In the genomic region with DNA sequence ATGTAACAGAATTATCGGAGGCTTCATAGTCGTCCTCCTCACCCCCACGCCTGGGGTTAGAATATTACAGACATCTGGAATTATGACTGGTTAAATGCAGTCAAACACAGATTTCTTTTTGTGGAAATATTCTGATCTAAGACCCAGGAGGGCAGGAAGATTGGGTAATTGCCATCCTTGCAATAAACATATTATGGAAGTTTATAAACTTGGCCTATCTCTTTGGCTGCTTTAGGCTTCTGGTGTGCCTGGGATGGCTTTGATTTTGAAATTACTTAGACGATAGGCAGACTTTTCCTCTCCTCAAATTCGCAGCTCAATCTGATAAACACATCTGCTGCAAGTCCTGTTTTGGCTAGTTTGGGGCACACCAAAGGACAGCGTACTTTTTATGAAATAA, we compare ENCODE assay signal across 23 cellular contexts.
A peak's percentile ranks its signal among the peaks of the same experiment; 100 is the strongest.
DNase-seq lines count a peak whose midpoint lies in the region; ATAC-seq, FAIRE-seq and TF ChIP-seq lines count a peak whose summit lies in the region.
"Had no signal": no experiment of that assay in that cellular context is flagged by ENCODE, and none has a peak within 500 bp of the region (broad histone marks: within the 10 kb centered on the region; RNA-seq: fewer than 3 reads in every experiment).

No MANE protein-coding gene starts in this region.

- POLR2A ChIA-PET in HepG2 (lab: Yijun Ruan, JAX) = no interaction called here

- 29% methylated on average over 3 of the region's 6 CpGs for WGBS in HepG2 (ENCODE audit: low lambda C conversion rate)
- 62% methylated on average over 6 of the region's 6 CpGs for WGBS in right lobe of liver (ENCODE audit: insufficient coverage, low coverage, low lambda C conversion rate, missing lambda C conversion rate)

- no peak for FAIRE-seq in HepG2 (lab: Jason Lieb, UNC)
- FAIRE-seq: G401.6, GM12892, GM18507, GM19239 had no signal

- H3K27ac ChIP-seq in HepG2 (ENCODE audit: extremely low read length, insufficient read depth, low read length) (no peak overlapping the region), right lobe of liver (no peak overlapping the region), neural progenitor cell (no peak overlapping the region)
- H3K27ac ChIP-seq: C4-2B, Peyer's patch had no signal

- TF ChIP-seq EP300 in HepG2 (IDR thresholded peaks at IDR 0.05; ENCODE audit: low read depth in 2 of 2, low read length in 2 of 2) = no peak
- no peak for TF ChIP-seq EP300 in HepG2 (CRISPR knock-in tag; IDR thresholded peaks at IDR 0.05; ENCODE audit: borderline replicate concordance)

- peaks cover 2% of the 10 kb centered on the region for H3K27me3 Mint-ChIP-seq in neural progenitor cell (ENCODE audit: insufficient read depth, low read depth)

- H3K79me2 ChIP-seq in HepG2 (ENCODE audit: insufficient read depth, low read length) = no peaks in the 10 kb centered on the region
- no peaks in the 10 kb centered on the region for H3K79me2 ChIP-seq in neural progenitor cell (ENCODE audit: low read depth)

- no peaks in the 10 kb centered on the region for H3K9me3 ChIP-seq in HepG2 (ENCODE audit: low read length)
- H3K9me3 ChIP-seq in right lobe of liver = no peaks in the 10 kb centered on the region
- no peaks in the 10 kb centered on the region for H3K9me3 ChIP-seq in neural progenitor cell (ENCODE audit: low read depth)
- H3K9me3 ChIP-seq: MG63, Peyer's patch had no signal

- TF ChIP-seq POLR2A in HepG2 (IDR thresholded peaks at IDR 0.05; ENCODE audit: insufficient read depth in 1 of 2, low read depth in 2 of 2, low read length in 2 of 2) = no peak
- TF ChIP-seq POLR2A in right lobe of liver (IDR thresholded peaks at IDR 0.05) = no peak

- H3F3A ChIP-seq in neural progenitor cell (ENCODE audit: low read depth) = peaks cover 5% of the 10 kb centered on the region

- TF ChIP-seq CTCF in HepG2 (CRISPR knock-in tag; IDR thresholded peaks at IDR 0.05) (no peak), right lobe of liver (IDR thresholded peaks at IDR 0.05) (no peak), neural progenitor cell (IDR thresholded peaks at IDR 0.05) (no peak)

- TF ChIP-seq RAD21 in HepG2 (CRISPR knock-in tag; IDR thresholded peaks at IDR 0.05) = no peak

- no peak for ATAC-seq in HepG2
- ATAC-seq in right lobe of liver = no peak

- in situ Hi-C loops in HepG2 (cut with HindIII; ENCODE audit: extremely low pct_ligation_motif_present, low pct_unique_long_range_greater_than_20kb) = no loop called here

- H3K9me3 Mint-ChIP-seq in neural progenitor cell = peaks cover 10% of the 10 kb centered on the region
- H3K9me3 Mint-ChIP-seq: HFFc6 had no signal

- CTCF ChIA-PET in HepG2 (lab: Yijun Ruan, JAX; ENCODE audit: low intra/inter-chr PET ratio, low total read pairs) = no interaction called here

- no TSS peak for BruUV-seq in HepG2 (replicated peaks; lab: Mats Ljungman, UMichigan)

- 0 out of 2 replicates have a peak, but pooled peaks cover 7% of the 10 kb centered on the region for H3K4me1 ChIP-seq in HepG2 (ENCODE audit: insufficient read depth, low read length)
- peaks cover 0 to 10% (median 0%) of the 10 kb centered on the region in 4 donors for H3K4me1 ChIP-seq in right lobe of liver
- H3K4me1 ChIP-seq in neural progenitor cell = peaks cover 22% of the 10 kb centered on the region
- H3K4me1 ChIP-seq: Peyer's patch had no signal

- H3K4me3 Mint-ChIP-seq in neural progenitor cell = peak overlapping the region; percentile 11
- H3K4me3 Mint-ChIP-seq: H9, HFFc6 had no signal

- no peak overlapping the region for H3K27ac Mint-ChIP-seq in neural progenitor cell
- H3K27ac Mint-ChIP-seq: H9, HFFc6 had no signal

- no peak overlapping the region for H3K4me3 ChIP-seq in HepG2 (replicated peaks in 1 of 3; ENCODE audit: insufficient read depth in 1 of 3, low read depth in 2 of 3, low read length in 3 of 3)
- no peak overlapping the region for H3K4me3 ChIP-seq in right lobe of liver
- no peak overlapping the region for H3K4me3 ChIP-seq in neural progenitor cell
- H3K4me3 ChIP-seq: MG63, Peyer's patch had no signal

- peaks cover 36% of the 10 kb centered on the region for H3K4me1 Mint-ChIP-seq in neural progenitor cell

- H3K4me2 ChIP-seq in HepG2 (ENCODE audit: low read depth, low read length) = peak overlapping the region; percentile 32; the same call in 1 of the 2 replicates
- peak overlapping the region; percentile 11 for H3K4me2 ChIP-seq in neural progenitor cell

- H3K9ac ChIP-seq in HepG2 (ENCODE audit: insufficient read depth, low read depth, low read length) = no peak overlapping the region
- no peak overlapping the region for H3K9ac ChIP-seq in neural progenitor cell

- H3K27me3 ChIP-seq in HepG2 (ENCODE audit: control insufficient read depth in 1 of 2, insufficient read depth in 2 of 2, low read length in 2 of 2) = no peaks in the 10 kb centered on the region
- no peaks in the 10 kb centered on the region for H3K27me3 ChIP-seq in right lobe of liver
- no peaks in the 10 kb centered on the region for H3K27me3 ChIP-seq in neural progenitor cell
- H3K27me3 ChIP-seq: MG63, Peyer's patch had no signal

- H2AFZ ChIP-seq in HepG2 (ENCODE audit: low read length) = no peak overlapping the region
- H2AFZ ChIP-seq in neural progenitor cell (replicated peaks) = no peak overlapping the region

- no peaks in the 10 kb centered on the region for H3K36me3 Mint-ChIP-seq in neural progenitor cell

- DNase-seq in HepG2 (ENCODE audit: low spot score) (no peak), right lobe of liver (no peak), fibroblast of peridontal ligament (ENCODE audit: extremely low read depth) (peak; percentile 77), neural progenitor cell (ENCODE audit: low spot score) (no peak), NCI-H2196 treated with DMSO at 0.1 percent for 48 hours (lab: John Stamatoyannopoulos, UW; ENCODE audit: unreplicated experiment) (no peak), NCI-H2107 treated with DMSO at 0.1 percent for 48 hours (lab: John Stamatoyannopoulos, UW; ENCODE audit: unreplicated experiment) (no peak)
- no peak for DNase-seq in stimulated activated CD8-positive, alpha-beta memory T cell treated with anti-CD3 and anti-CD28 coated beads, Interleukin-4, amount 100 ng/mL, for 48 hours
- DNase-seq: 8988T, AML-193, H9, HFFc6, MG63, NCI-H1048, NCI-H1436 treated with DMSO at 0.1 percent for 48 hours, NCI-H1930, NCI-H345, NCI-H774, Peyer's patch had no signal

- H4K20me1 ChIP-seq in HepG2 (ENCODE audit: insufficient read depth, low read length) (no peaks in the 10 kb centered on the region), neural progenitor cell (ENCODE audit: low read depth) (no peaks in the 10 kb centered on the region)

- H3K36me3 ChIP-seq in HepG2 (replicated peaks in 1 of 2; ENCODE audit: control insufficient read depth in 1 of 2, insufficient read depth in 2 of 2, low read length in 2 of 2) = no peaks in the 10 kb centered on the region
- no peaks in the 10 kb centered on the region for H3K36me3 ChIP-seq in right lobe of liver
- no peaks in the 10 kb centered on the region for H3K36me3 ChIP-seq in neural progenitor cell
- H3K36me3 ChIP-seq: MG63, Peyer's patch had no signal

- intact Hi-C loops in HepG2 (cut with micrococcal nuclease; ENCODE audit: unreplicated experiment) = no loop called here
- intact Hi-C loops in right lobe of liver (cut with DNase I) = no loop called here

TF ChIP-seq in HepG2, 621 proteins besides CTCF, POLR2A, EP300 and RAD21 (continues in another document):
- TF ChIP-seq ZNF615 (CRISPR knock-in tag; IDR thresholded peaks at IDR 0.05; ENCODE audit: borderline replicate concordance) = no peak
- no peak for TF ChIP-seq RORA (CRISPR knock-in tag; IDR thresholded peaks at IDR 0.05)
- TF ChIP-seq ZNF329 (CRISPR knock-in tag; IDR thresholded peaks at IDR 0.05; ENCODE audit: low read depth) = no peak
- TF ChIP-seq ASH2L (IDR thresholded peaks at IDR 0.05; ENCODE audit: insufficient read length, low read depth, low read length) = no peak
- TF ChIP-seq ARID2 (CRISPR knock-in tag; IDR thresholded peaks at IDR 0.05; ENCODE audit: borderline replicate concordance) = no peak
- TF ChIP-seq, protein P1, sequence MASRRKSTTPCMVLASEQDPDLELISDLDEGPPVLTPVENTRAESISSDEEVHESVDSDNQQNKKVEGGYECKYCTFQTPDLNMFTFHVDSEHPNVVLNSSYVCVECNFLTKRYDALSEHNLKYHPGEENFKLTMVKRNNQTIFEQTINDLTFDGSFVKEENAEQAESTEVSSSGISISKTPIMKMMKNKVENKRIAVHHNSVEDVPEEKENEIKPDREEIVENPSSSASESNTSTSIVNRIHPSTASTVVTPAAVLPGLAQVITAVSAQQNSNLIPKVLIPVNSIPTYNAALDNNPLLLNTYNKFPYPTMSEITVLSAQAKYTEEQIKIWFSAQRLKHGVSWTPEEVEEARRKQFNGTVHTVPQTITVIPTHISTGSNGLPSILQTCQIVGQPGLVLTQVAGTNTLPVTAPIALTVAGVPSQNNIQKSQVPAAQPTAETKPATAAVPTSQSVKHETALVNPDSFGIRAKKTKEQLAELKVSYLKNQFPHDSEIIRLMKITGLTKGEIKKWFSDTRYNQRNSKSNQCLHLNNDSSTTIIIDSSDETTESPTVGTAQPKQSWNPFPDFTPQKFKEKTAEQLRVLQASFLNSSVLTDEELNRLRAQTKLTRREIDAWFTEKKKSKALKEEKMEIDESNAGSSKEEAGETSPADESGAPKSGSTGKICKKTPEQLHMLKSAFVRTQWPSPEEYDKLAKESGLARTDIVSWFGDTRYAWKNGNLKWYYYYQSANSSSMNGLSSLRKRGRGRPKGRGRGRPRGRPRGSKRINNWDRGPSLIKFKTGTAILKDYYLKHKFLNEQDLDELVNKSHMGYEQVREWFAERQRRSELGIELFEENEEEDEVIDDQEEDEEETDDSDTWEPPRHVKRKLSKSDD (CRISPR knock-in tag; IDR thresholded peaks at IDR 0.05; ENCODE audit: low read depth) = no peak
- no peak for TF ChIP-seq ZNF589 (CRISPR knock-in tag; conservative IDR thresholded peaks at IDR 0.05)
- TF ChIP-seq SRF (IDR thresholded peaks at IDR 0.05; ENCODE audit: low read depth, low read length) = no peak
- TF ChIP-seq KDM4B (CRISPR knock-in tag; IDR thresholded peaks at IDR 0.05) = no peak
- no peak for TF ChIP-seq ZNF446 (CRISPR knock-in tag; IDR thresholded peaks at IDR 0.05)
- no peak for TF ChIP-seq ZFP62 (CRISPR knock-in tag; IDR thresholded peaks at IDR 0.05)
- TF ChIP-seq SAFB2 (CRISPR knock-in tag; IDR thresholded peaks at IDR 0.05; ENCODE audit: borderline replicate concordance, low read depth) = no peak
- TF ChIP-seq CEBPB (IDR thresholded peaks at IDR 0.05; ENCODE audit: borderline replicate concordance, low read depth, low read length) = no peak
- no peak for TF ChIP-seq MED8 (CRISPR knock-in tag; IDR thresholded peaks at IDR 0.05; ENCODE audit: insufficient replicate concordance)
